Comparison of ENCODE assay signal across 27 cellular contexts in the genomic region with DNA sequence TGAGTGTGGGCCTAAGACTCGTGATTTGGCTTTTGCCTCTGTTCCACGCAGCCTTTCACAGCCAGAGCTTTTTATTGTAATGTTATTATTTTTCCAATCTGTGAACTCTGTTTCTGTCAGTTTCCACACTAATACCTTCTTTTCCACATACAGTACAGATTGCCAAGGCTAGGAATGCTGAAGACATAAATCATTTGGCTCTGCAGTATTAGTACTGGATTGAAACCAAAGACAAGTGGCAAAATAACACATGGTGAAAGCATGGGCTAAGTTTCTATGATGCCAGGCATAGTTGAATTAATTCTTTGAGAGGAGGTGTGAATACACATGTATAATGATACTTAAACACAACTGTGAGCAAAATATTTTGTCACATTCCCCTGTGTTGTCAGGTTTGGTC.
DNase-seq lines count a peak whose midpoint lies in the region; ATAC-seq, FAIRE-seq and TF ChIP-seq lines count a peak whose summit lies in the region.
"Had no signal": no experiment of that assay in that cellular context is flagged by ENCODE, and none has a peak within 500 bp of the region (broad histone marks: within the 10 kb centered on the region; RNA-seq: fewer than 3 reads in every experiment).

No MANE protein-coding gene starts in this region.

- H3K4me3 ChIP-seq in endothelial cell of umbilical vein (replicated peaks in 1 of 3; ENCODE audit: insufficient read depth in 1 of 3, low read depth in 1 of 3, low read length in 3 of 3) (no peak overlapping the region), subcutaneous abdominal adipose tissue (ENCODE audit: low read depth in 1 of 5, low read length in 5 of 5) (no peak overlapping the region)
- H3K4me3 ChIP-seq: BLaER1 treated with 17β-estradiol and CSF1 and Interleukin-3, amounts not matched to agents 10 nM and 100 nM; hepatocyte; skin epidermis; vagina had no signal

- no peak for DNase-seq in activated T-cell treated with anti-CD3 and anti-CD28 coated beads, Interleukin-2, amount 50 U/mL, for 24 hours
- no peak for DNase-seq in activated T-cell treated with anti-CD3 and anti-CD28 coated beads, Interleukin-2, amount 50 U/mL, for 4 hours
- DNase-seq in NCI-H446 (lab: John Stamatoyannopoulos, UW) = peak; percentile 46 to 66
- DNase-seq in endothelial cell of umbilical vein (ENCODE audit: low read depth, low spot score) = peak; percentile 15
- no peak for DNase-seq in RCC 7860 (ENCODE audit: low spot score)
- no peak for DNase-seq in AG08395 (ENCODE audit: low spot score)
- DNase-seq: activated naive CD4-positive, alpha-beta T cell treated with anti-CD3 and anti-CD28 coated beads, Interleukin-2, amount 50 U/mL, for 16 hours; activated T-cell treated with anti-CD3 and anti-CD28 coated beads, Interleukin-2, amount 50 U/mL, for 1 hour; Caco-2; foreskin keratinocyte; HCEC 1CT; mesenchymal stem cell; NCI-H1930; NCI-H226; stimulated activated CD4-positive, alpha-beta T cell treated with anti-CD3 and anti-CD28 coated beads, Interleukin-1b, Interleukin-23, amount 100 ng/mL, for 48 hours; T-helper 1 cell had no signal

- H4K20me1 ChIP-seq in endothelial cell of umbilical vein (replicated peaks; ENCODE audit: control insufficient read depth, extremely low read depth, insufficient read depth, low read length) = no peaks in the 10 kb centered on the region
- H4K20me1 ChIP-seq: BLaER1 treated with 17β-estradiol and CSF1 and Interleukin-3, amounts not matched to agents 10 nM and 100 nM had no signal

- no peak overlapping the region for H3K27ac ChIP-seq in endothelial cell of umbilical vein (ENCODE audit: insufficient read depth, low read depth, low read length)
- peak overlapping the region; percentile 48 for H3K27ac ChIP-seq in subcutaneous abdominal adipose tissue (ENCODE audit: low read depth, low read length)
- H3K27ac ChIP-seq: BLaER1 treated with 17β-estradiol and CSF1 and Interleukin-3, amounts not matched to agents 10 nM and 100 nM; epithelial cell of prostate; foreskin keratinocyte; hepatocyte; neutrophil; skin epidermis; vagina had no signal

- peaks cover 66% of the 10 kb centered on the region for H3K36me3 Mint-ChIP-seq in activated T-cell treated with anti-CD3 and anti-CD28 coated beads, Interleukin-2, amount 50 U/mL, for 24 hours (ENCODE audit: low read depth)
- peaks cover 14% of the 10 kb centered on the region for H3K36me3 Mint-ChIP-seq in activated T-cell treated with anti-CD3 and anti-CD28 coated beads, Interleukin-2, amount 50 U/mL, for 4 hours (ENCODE audit: insufficient read depth)

- POLR2A ChIA-PET in endothelial cell of umbilical vein (lab: Charles Lee) = no interaction called here

- H3K79me2 ChIP-seq in endothelial cell of umbilical vein (ENCODE audit: control insufficient read depth, insufficient read depth, low read length) = no peaks in the 10 kb centered on the region
- H3K79me2 ChIP-seq: hepatocyte had no signal

- FAIRE-seq in endothelial cell of umbilical vein (lab: Jason Lieb, UNC) (no peak), RCC 7860 (lab: Jason Lieb, UNC) (no peak)
- FAIRE-seq: GM12892 had no signal

- H3K27me3 Mint-ChIP-seq in activated T-cell treated with anti-CD3 and anti-CD28 coated beads, Interleukin-2, amount 50 U/mL, for 24 hours = no peaks in the 10 kb centered on the region
- H3K27me3 Mint-ChIP-seq in activated T-cell treated with anti-CD3 and anti-CD28 coated beads, Interleukin-2, amount 50 U/mL, for 4 hours (ENCODE audit: low read depth) = no peaks in the 10 kb centered on the region

- no peaks in the 10 kb centered on the region for H3K9me1 ChIP-seq in endothelial cell of umbilical vein (replicated peaks; ENCODE audit: control insufficient read depth, extremely low read depth, insufficient read depth, low read length)

- no peak overlapping the region for H3K4me2 ChIP-seq in endothelial cell of umbilical vein (ENCODE audit: insufficient read depth, low read length)
- H3K4me2 ChIP-seq: BLaER1 treated with 17β-estradiol and CSF1 and Interleukin-3, amounts not matched to agents 10 nM and 100 nM; hepatocyte had no signal

- H3K9ac ChIP-seq in endothelial cell of umbilical vein (replicated peaks; ENCODE audit: extremely low read depth, insufficient read depth, low read length) (no peak overlapping the region), subcutaneous abdominal adipose tissue (ENCODE audit: low read length in 5 of 5) (peak overlapping the region in 1 of 5 donors; percentile 13)
- H3K9ac ChIP-seq: BLaER1 treated with 17β-estradiol and CSF1 and Interleukin-3, amounts not matched to agents 10 nM and 100 nM had no signal

- peak overlapping the region; percentile 2 for H3K27ac Mint-ChIP-seq in activated T-cell treated with anti-CD3 and anti-CD28 coated beads, Interleukin-2, amount 50 U/mL, for 24 hours

- H3K4me1 Mint-ChIP-seq in activated T-cell treated with anti-CD3 and anti-CD28 coated beads, Interleukin-2, amount 50 U/mL, for 24 hours (ENCODE audit: low read depth) = peaks cover 4% of the 10 kb centered on the region
- no peaks in the 10 kb centered on the region for H3K4me1 Mint-ChIP-seq in activated T-cell treated with anti-CD3 and anti-CD28 coated beads, Interleukin-2, amount 50 U/mL, for 4 hours (ENCODE audit: low read depth)

- no TSS peak for BruUV-seq in endothelial cell of umbilical vein (replicated peaks; lab: Mats Ljungman, UMichigan)

- H3K9me3 ChIP-seq in endothelial cell of umbilical vein (replicated peaks; ENCODE audit: control insufficient read depth, insufficient read depth, low read length) (no peaks in the 10 kb centered on the region), subcutaneous abdominal adipose tissue (ENCODE audit: control insufficient read depth in 5 of 5, low read length in 5 of 5) (no peaks in the 10 kb centered on the region)
- H3K9me3 ChIP-seq: BLaER1 treated with 17β-estradiol and CSF1 and Interleukin-3, amounts not matched to agents 10 nM and 100 nM; Caco-2; neutrophil; vagina had no signal

- no peaks in the 10 kb centered on the region for H3K9me3 Mint-ChIP-seq in activated T-cell treated with anti-CD3 and anti-CD28 coated beads, Interleukin-2, amount 50 U/mL, for 24 hours
- H3K9me3 Mint-ChIP-seq in activated T-cell treated with anti-CD3 and anti-CD28 coated beads, Interleukin-2, amount 50 U/mL, for 4 hours = no peaks in the 10 kb centered on the region

- no peak for TF ChIP-seq CTCF in endothelial cell of umbilical vein (IDR thresholded peaks at IDR 0.05; ENCODE audit: extremely low read depth in 1 of 2, insufficient read depth in 1 of 2, low read depth in 1 of 2, low read length in 2 of 2)

- H3K4me1 ChIP-seq in endothelial cell of umbilical vein (ENCODE audit: control insufficient read depth, extremely low read depth, insufficient read depth, low read length) (no peaks in the 10 kb centered on the region), subcutaneous abdominal adipose tissue (ENCODE audit: control insufficient read depth in 5 of 5, insufficient read depth in 5 of 5, low read length in 5 of 5) (peaks cover 0 to 35% (median 8%) of the 10 kb centered on the region in 5 donors)
- H3K4me1 ChIP-seq: BLaER1 treated with 17β-estradiol and CSF1 and Interleukin-3, amounts not matched to agents 10 nM and 100 nM; Caco-2; foreskin keratinocyte had no signal

- no peaks in the 10 kb centered on the region for H3K27me3 ChIP-seq in endothelial cell of umbilical vein (ENCODE audit: control insufficient read depth in 2 of 2, insufficient read depth in 2 of 2, low read length in 2 of 2)
- H3K27me3 ChIP-seq in subcutaneous abdominal adipose tissue (ENCODE audit: control insufficient read depth in 5 of 5, insufficient read depth in 4 of 5, low read length in 5 of 5) = no peaks in the 10 kb centered on the region
- H3K27me3 ChIP-seq: BLaER1 treated with 17β-estradiol and CSF1 and Interleukin-3, amounts not matched to agents 10 nM and 100 nM; foreskin keratinocyte; hepatocyte; neutrophil; vagina had no signal

- no peak overlapping the region for H3K4me3 Mint-ChIP-seq in activated T-cell treated with anti-CD3 and anti-CD28 coated beads, Interleukin-2, amount 50 U/mL, for 24 hours
- H3K4me3 Mint-ChIP-seq in activated T-cell treated with anti-CD3 and anti-CD28 coated beads, Interleukin-2, amount 50 U/mL, for 4 hours = no peak overlapping the region

- dilution Hi-C loops in endothelial cell of umbilical vein (cut with MboI; ENCODE audit: extremely low pct_ligation_motif_present, low sequenced_read_pairs) = no loop called here

- TF ChIP-seq POLR2A in endothelial cell of umbilical vein (IDR thresholded peaks at IDR 0.05; ENCODE audit: low read depth, low read length) = no peak

- peaks cover 0 to 3% of the 10 kb centered on the region in 2 experiments for H3K36me3 ChIP-seq in endothelial cell of umbilical vein (ENCODE audit: control insufficient read depth in 2 of 2, extremely low read depth in 1 of 2, insufficient read depth in 2 of 2, low read length in 2 of 2)
- H3K36me3 ChIP-seq in subcutaneous abdominal adipose tissue (ENCODE audit: control insufficient read depth in 5 of 5, insufficient read depth in 5 of 5, low read length in 5 of 5) = peaks cover 0 to 4% (median 0%) of the 10 kb centered on the region in 5 donors
- H3K36me3 ChIP-seq: vagina had no signal

- CTCF ChIA-PET in endothelial cell of umbilical vein (lab: Charles Lee) = interaction anchor here (1.0 to 2.2 kb wide), 2 partner anchors 15 to 173 kb away, joined by 4 to 10 read pairs; no protein-coding TSS in a partner anchor

- ATAC-seq in activated T-cell treated with anti-CD3 and anti-CD28 coated beads, Interleukin-2, amount 50 U/mL, for 4 hours = no peak
- no peak for ATAC-seq in HG03378 (IDR thresholded peaks at IDR 0.05; ENCODE audit: unreplicated experiment)
- ATAC-seq: activated CD4-positive, CD25-positive, alpha-beta regulatory T cell treated with anti-CD3 and anti-CD28 coated beads, Interleukin-2, amount 50 U/mL, for 24 hours; foreskin keratinocyte; left lobe of liver had no signal

- intact Hi-C loops in endothelial cell of umbilical vein (cut with micrococcal nuclease) = no loop called here

- H2AFZ ChIP-seq in endothelial cell of umbilical vein (ENCODE audit: low read depth, low read length) = no peak overlapping the region
- H2AFZ ChIP-seq: hepatocyte had no signal

TF ChIP-seq in endothelial cell of umbilical vein, 7 proteins besides CTCF, POLR2A, EP300 and RAD21:
- no peak for TF ChIP-seq FOS (IDR thresholded peaks at IDR 0.05; ENCODE audit: borderline replicate concordance, insufficient read depth, low read length)
- no peak for TF ChIP-seq POLR2AphosphoS5 (IDR thresholded peaks at IDR 0.05; ENCODE audit: insufficient read depth, low read depth, low read length)
- TF ChIP-seq EZH2 (IDR thresholded peaks at IDR 0.05; ENCODE audit: borderline replicate concordance, low read depth, low read length, severe bottlenecking) = no peak
- TF ChIP-seq, protein P1, sequence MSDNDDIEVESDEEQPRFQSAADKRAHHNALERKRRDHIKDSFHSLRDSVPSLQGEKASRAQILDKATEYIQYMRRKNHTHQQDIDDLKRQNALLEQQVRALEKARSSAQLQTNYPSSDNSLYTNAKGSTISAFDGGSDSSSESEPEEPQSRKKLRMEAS (IDR thresholded peaks at IDR 0.05; ENCODE audit: insufficient read depth, insufficient read length) = no peak
- TF ChIP-seq JUN (IDR thresholded peaks at IDR 0.05; ENCODE audit: borderline replicate concordance, insufficient read depth, insufficient read length, low read depth) = no peak
- no peak for TF ChIP-seq GATA2 (IDR thresholded peaks at IDR 0.05; ENCODE audit: insufficient read depth, insufficient read length, low read depth, low read length)
- no peak for TF ChIP-seq MYC (IDR thresholded peaks at IDR 0.05; ENCODE audit: low read depth, low read length)
TF ChIP-seq in endothelial cell of umbilical vein: peak in this region for 0.

Comparison
In these comparisons a context has a peak if more than half of its experiments do, and no peak if none do; other contexts are left out.
1. DNase-seq: peak in NCI-H446 (2 of 2) and endothelial cell of umbilical vein (single experiment); none in activated T-cell treated with anti-CD3 and anti-CD28 coated beads, Interleukin-2, amount 50 U/mL, for 24 hours (single experiment), activated T-cell treated with anti-CD3 and anti-CD28 coated beads, Interleukin-2, amount 50 U/mL, for 4 hours (single experiment), RCC 7860 (single experiment) and AG08395 (single experiment).